ENCODE assay signal across 9 cellular contexts in the genomic region with DNA sequence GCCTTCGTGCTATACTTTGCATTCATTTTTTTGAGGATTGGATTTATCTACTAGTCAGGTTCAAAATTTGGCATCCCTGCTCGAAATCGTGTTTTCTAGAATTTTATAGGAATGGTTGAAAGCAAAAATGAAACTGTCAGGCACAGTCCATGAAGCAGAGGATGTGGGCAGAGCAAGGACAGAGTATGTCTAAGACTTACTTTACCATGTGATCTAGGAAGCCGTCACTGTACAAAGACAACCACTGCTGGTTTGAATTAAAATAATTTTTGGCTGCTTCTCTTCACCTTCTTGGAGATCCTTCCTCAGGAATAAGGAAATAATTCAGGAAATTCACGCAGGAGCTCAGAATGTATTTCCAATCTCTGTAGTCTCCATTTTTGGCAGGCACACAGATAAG. TPM values are rescaled to one million over a fixed set of nuclear protein-coding genes. Genes with fewer than 3 reads are reported as not detected.
DNase-seq lines count a peak whose midpoint lies in the region; ATAC-seq lines count a peak whose summit lies in the region.
"Had no signal": no experiment of that assay in that cellular context is flagged by ENCODE, and none has a peak within 500 bp of the region (broad histone marks: within the 10 kb centered on the region; RNA-seq: fewer than 3 reads in every experiment).

No MANE protein-coding gene starts in this region.

- H3K27ac ChIP-seq in right cardiac atrium (ENCODE audit: low read length) (no peak overlapping the region), substantia nigra (ENCODE audit: low read depth, low read length, poor library complexity, severe bottlenecking) (no peak overlapping the region)
- H3K27ac ChIP-seq: epithelial cell of prostate had no signal

- DNase-seq in EL (peak; percentile 31), MV-4-11 (lab: John Stamatoyannopoulos, UW) (peak; percentile 11), right cardiac atrium (no peak), substantia nigra (lab: John Stamatoyannopoulos, UW) (no peak), NCI-H2081 treated with DMSO at 0.1 percent for 48 hours (lab: John Stamatoyannopoulos, UW) (no peak), G401 (ENCODE audit: low spot score) (no peak), LoVo (ENCODE audit: low spot score) (no peak)

- in situ Hi-C loops in G401 (cut with HindIII; ENCODE audit: low sequenced_read_pairs), result no loop called here

- intact Hi-C loops in right cardiac atrium (cut with DNase I), result no loop called here

- H3K4me3 ChIP-seq in right cardiac atrium (ENCODE audit: low read length), result peak overlapping the region; percentile 4

- no peaks in the 10 kb centered on the region for H3K27me3 ChIP-seq in right cardiac atrium (ENCODE audit: control insufficient read depth, insufficient read depth)

- peak; percentile 78 for ATAC-seq in GM21367 (IDR thresholded peaks at IDR 0.05; ENCODE audit: unreplicated experiment)
- ATAC-seq in right cardiac atrium, result peak in 1 of 2 donors; percentile 57

- H3K9me3 ChIP-seq in right cardiac atrium (ENCODE audit: control insufficient read depth, low read length), result no peaks in the 10 kb centered on the region

- no peaks in the 10 kb centered on the region for H3K4me1 ChIP-seq in right cardiac atrium (ENCODE audit: control insufficient read depth, insufficient read depth, low read length)

- WGBS in right cardiac atrium, result 38% methylated on average over 5 of the region's 5 CpGs

RNA-seq across cellular contexts. Expression of gene SGPP1, which starts 31.6 kb away (rescaled TPM):
- total RNA-seq in right cardiac atrium, result 1 to 10 TPM; 7.5 to 9.1 (median 7.9) TPM
- 5.4 TPM for polyA plus RNA-seq in right cardiac atrium
- total RNA-seq in G401 (2014; rRNA removed; shearing (Covaris generic)), result 24.4 and 29.6 TPM in 2 replicates

Comparison
In these comparisons a context has a peak if more than half of its experiments do, and no peak if none do; other contexts are left out.
1. DNase-seq: peak in EL (single experiment) and MV-4-11 (single experiment); none in right cardiac atrium (0 of 3), substantia nigra (0 of 49), NCI-H2081 treated with DMSO at 0.1 percent for 48 hours (single experiment), G401 (single experiment) and LoVo (single experiment).